In genomic region chr12:69570000-69570516, GRCh38 we compare ENCODE assay signal across 14 cellular contexts. TPM values are rescaled to one million over a fixed set of nuclear protein-coding genes. Genes with fewer than 3 reads are reported as not detected.
DNase-seq lines count a peak whose midpoint lies in the region; ATAC-seq, FAIRE-seq and TF ChIP-seq lines count a peak whose summit lies in the region.
"Had no signal": no experiment of that assay in that cellular context is flagged by ENCODE, and none has a peak within 500 bp of the region (broad histone marks: within the 10 kb centered on the region; RNA-seq: fewer than 3 reads in every experiment).

No MANE protein-coding gene starts in this region.

- intact Hi-C loops in CD4-positive, alpha-beta T cell (cut with DNase I, micrococcal nuclease) = loop anchor here (1.0 to 10.0 kb wide), 4 partner anchors 95 to 415 kb away; partner anchors contain the start of gene FRS2 (in 1 of the 2)

- peak; percentile 59 to 79 for DNase-seq in A549 (ENCODE audit: low read depth in 1 of 2, low spot score in 1 of 2)
- peak; percentile 65 for DNase-seq in GM04503 (ENCODE audit: low read depth)
- DNase-seq in T-helper 17 cell = no peak
- DNase-seq in glomerular visceral epithelial cell (ENCODE audit: extremely low spot score) = peak; percentile 77
- DNase-seq in CD4-positive, alpha-beta T cell = no peak
- no peak for DNase-seq in LoVo (ENCODE audit: low spot score)
- DNase-seq: NCI-H446 treated with DMSO at 0.1 percent for 48 hours, SHP77 treated with DMSO at 0.1 percent for 48 hours had no signal

- no peak for TF ChIP-seq POLR2A in A549 (IDR thresholded peaks at IDR 0.05; ENCODE audit: low read length)

- no peak for TF ChIP-seq RAD21 in A549 (conservative IDR thresholded peaks at IDR 0.05 in 1 of 2, IDR thresholded peaks at IDR 0.05 in 1 of 2)

- 9% methylated on average over 10 of the region's 10 CpGs for WGBS in A549 (ENCODE audit: missing lambda C conversion rate)

- no peaks in the 10 kb centered on the region for H3K27me3 ChIP-seq in CD4-positive, alpha-beta T cell (ENCODE audit: control insufficient read depth, insufficient read depth, low read length)
- H3K27me3 ChIP-seq: MG63 had no signal

- no peaks in the 10 kb centered on the region for H3K9me3 ChIP-seq in A549
- H3K9me3 ChIP-seq in T-helper 17 cell (ENCODE audit: control insufficient read depth, low read length, poor library complexity, severe bottlenecking) = no peaks in the 10 kb centered on the region
- no peaks in the 10 kb centered on the region for H3K9me3 ChIP-seq in CD4-positive, alpha-beta T cell (ENCODE audit: control insufficient read depth, low read length)
- H3K9me3 ChIP-seq: MG63 had no signal

- H3K36me3 Mint-ChIP-seq in T-helper 17 cell (ENCODE audit: low read depth) = peaks cover 14% of the 10 kb centered on the region
- H3K36me3 Mint-ChIP-seq in CD4-positive, alpha-beta T cell (ENCODE audit: low read depth) = peaks cover 55% of the 10 kb centered on the region

- H3K4me2 ChIP-seq in A549 = peak overlapping the region; percentile 92

- H3K9me3 Mint-ChIP-seq in CD4-positive, alpha-beta T cell = no peaks in the 10 kb centered on the region
- H3K9me3 Mint-ChIP-seq: CD14-positive monocyte had no signal

- CTCF ChIA-PET in A549 (lab: Yijun Ruan, JAX) = interaction anchor here (0.8 to 5.1 kb wide), 33 partner anchors 8 to 213 kb away, joined by 3 to 78 read pairs (median 5); partner anchors contain the start of genes CCT2 and FRS2
- CTCF ChIA-PET in CD4-positive, alpha-beta T cell (lab: Charles Lee) = interaction anchor here (0.7 to 5.8 kb wide), 17 partner anchors 9 to 416 kb away, joined by 3 to 55 read pairs (median 4); partner anchors contain the start of genes CCT2 and FRS2

- FAIRE-seq in A549 (lab: Jason Lieb, UNC) = peak; percentile 84

- ATAC-seq in A549 (peak; percentile 83 to 85), T-helper 17 cell (no peak), HG02623 (IDR thresholded peaks at IDR 0.05; ENCODE audit: unreplicated experiment) (no peak), GM21367 (IDR thresholded peaks at IDR 0.05; ENCODE audit: unreplicated experiment) (no peak)
- no peak for ATAC-seq in CD4-positive, alpha-beta T cell (ENCODE audit: poor library complexity)

- POLR2A ChIA-PET in A549 (lab: Yijun Ruan, JAX) = interaction anchor here (0.6 to 3.1 kb wide), 4 partner anchors 12 to 152 kb away, joined by 3 to 20 read pairs (median 5); partner anchors contain the start of genes CCT2 and FRS2
- POLR2A ChIA-PET in CD4-positive, alpha-beta T cell (lab: Charles Lee) = interaction anchor here (0.5 to 3.0 kb wide), 7 partner anchors 10 to 279 kb away, joined by 3 to 18 read pairs (median 5); partner anchors contain the start of gene CCT2

- no peaks in the 10 kb centered on the region for H3K27me3 Mint-ChIP-seq in T-helper 17 cell
- H3K27me3 Mint-ChIP-seq in CD4-positive, alpha-beta T cell = no peaks in the 10 kb centered on the region

- peak overlapping the region; percentile 94 for H3K27ac Mint-ChIP-seq in T-helper 17 cell
- H3K27ac Mint-ChIP-seq in CD4-positive, alpha-beta T cell = no peak overlapping the region

- H3K4me3 Mint-ChIP-seq in T-helper 17 cell = no peak overlapping the region
- H3K4me3 Mint-ChIP-seq in CD4-positive, alpha-beta T cell = no peak overlapping the region
- H3K4me3 Mint-ChIP-seq: CD14-positive monocyte had no signal

- no peak for TF ChIP-seq EP300 in A549 (IDR thresholded peaks at IDR 0.05)

- peaks cover 7% of the 10 kb centered on the region for H3K4me1 Mint-ChIP-seq in T-helper 17 cell
- H3K4me1 Mint-ChIP-seq in CD4-positive, alpha-beta T cell (ENCODE audit: low read depth) = no peaks in the 10 kb centered on the region
- H3K4me1 Mint-ChIP-seq: CD14-positive monocyte had no signal

- H3K4me3 ChIP-seq in A549 = peak overlapping the region; percentile 22; the same call in 1 of the 3 replicates
- H3K4me3 ChIP-seq: MG63, skin epidermis had no signal

- no peak for TF ChIP-seq CTCF in A549 (IDR thresholded peaks at IDR 0.05)
- no peak for TF ChIP-seq CTCF in CD4-positive, alpha-beta T cell (IDR thresholded peaks at IDR 0.05)

- H3K4me1 ChIP-seq in A549 = peaks cover 35% of the 10 kb centered on the region

- H3K27ac ChIP-seq in A549 = peak overlapping the region; percentile 74 to 89
- H3K27ac ChIP-seq in CD4-positive, alpha-beta T cell (ENCODE audit: low read depth, low read length) = no peak overlapping the region

TF ChIP-seq in A549, 52 proteins besides CTCF, POLR2A, EP300 and RAD21 (continues in another document):
- TF ChIP-seq CHD4 (IDR thresholded peaks at IDR 0.05; ENCODE audit: borderline replicate concordance) (no peak), JUNB (IDR thresholded peaks at IDR 0.05) (peak; percentile 71), CHD2 (IDR thresholded peaks at IDR 0.05; ENCODE audit: low read length, partially characterized antibody) (no peak), HOXB5 (CRISPR knock-in tag; IDR thresholded peaks at IDR 0.05) (peak; percentile 80), NR3C1 (IDR thresholded peaks at IDR 0.05) (no peak), HMGXB4 (CRISPR knock-in tag; IDR thresholded peaks at IDR 0.05; ENCODE audit: borderline replicate concordance) (no peak), ZC3H11A (IDR thresholded peaks at IDR 0.05) (no peak), HES2 (IDR thresholded peaks at IDR 0.05) (no peak), ZFP36 (IDR thresholded peaks at IDR 0.05; ENCODE audit: borderline replicate concordance, partially characterized antibody) (no peak), HOXA7 (CRISPR knock-in tag; IDR thresholded peaks at IDR 0.05) (no peak), ATOH8 (CRISPR knock-in tag; IDR thresholded peaks at IDR 0.05; ENCODE audit: low read depth) (peak; percentile 89), SMC3 (IDR thresholded peaks at IDR 0.05) (no peak), POLR2AphosphoS2 (conservative IDR thresholded peaks at IDR 0.05; ENCODE audit: low read length) (no peak), ESRRA (IDR thresholded peaks at IDR 0.05; ENCODE audit: borderline replicate concordance, low read length) (no peak), NFE2L2 (conservative IDR thresholded peaks at IDR 0.05; ENCODE audit: low read length) (no peak), MAZ (IDR thresholded peaks at IDR 0.05; ENCODE audit: borderline replicate concordance, low read depth, low read length) (no peak), SREBF2 (IDR thresholded peaks at IDR 0.05) (no peak), FOSL2 (IDR thresholded peaks at IDR 0.05) (peak; percentile 42; the same call in 1 of the 2 replicates), FOSL2 (CRISPR knock-in tag; IDR thresholded peaks at IDR 0.05) (peak; percentile 80), E2F6 (IDR thresholded peaks at IDR 0.05; ENCODE audit: borderline replicate concordance, low read depth) (no peak), KDM1A (IDR thresholded peaks at IDR 0.05; ENCODE audit: low read depth) (no peak), RFX5 (IDR thresholded peaks at IDR 0.05) (no peak), MAFK (IDR thresholded peaks at IDR 0.05; ENCODE audit: partially characterized antibody) (no peak), ZSCAN20 (CRISPR knock-in tag; IDR thresholded peaks at IDR 0.05) (peak; percentile 51; the same call in 1 of the 2 replicates), CBX8 (IDR thresholded peaks at IDR 0.05) (no peak), RNF2 (IDR thresholded peaks at IDR 0.05; ENCODE audit: borderline replicate concordance, low read depth) (no peak)

RNA-seq across cellular contexts. Expression of gene CCT2, which starts 15.2 kb away (rescaled TPM):
- 492 and 548 TPM in 2 replicates for polyA plus RNA-seq in A549 (2011; rRNA removed)
- 329 and 423 TPM in 2 replicates for polyA plus RNA-seq in A549 (2012; cell fraction: cytosol; rRNA removed)
- 206 and 252 TPM in 2 replicates for polyA plus RNA-seq in A549 (2012; cell fraction: nucleus; rRNA removed)
- polyA plus RNA-seq in A549 (2017; fragmentation: RNase III; extraction: RNeasy Plus Mini Kit Qiagen cat#74134 plus additional on column Dnase treatment) = 437 to 442 TPM (median 441 TPM) in 3 replicates
- polyA minus RNA-seq in A549 (2011; rRNA and poly(A)+ RNA removed) = 292 and 323 TPM in 2 replicates
- total RNA-seq in T-helper 17 cell = 100 to 1,000 TPM; 197 to 229 TPM
- 100 to 1,000 TPM; 173 to 177 TPM for total RNA-seq in CD4-positive, alpha-beta T cell

RNA-seq across cellular contexts. Expression of gene LRRC10, which starts 40.6 kb away (rescaled TPM):
- not detected in 2 replicates for polyA plus RNA-seq in A549 (2011; rRNA removed)
- not detected in 2 replicates for polyA plus RNA-seq in A549 (2012; cell fraction: cytosol; rRNA removed)
- 0.02 TPM in 1 of 2 replicates, not detected in the other for polyA plus RNA-seq in A549 (2012; cell fraction: nucleus; rRNA removed)
- not detected in 3 replicates for polyA plus RNA-seq in A549 (2017; fragmentation: RNase III; extraction: RNeasy Plus Mini Kit Qiagen cat#74134 plus additional on column Dnase treatment)
- not detected in 2 replicates for polyA minus RNA-seq in A549 (2011; rRNA and poly(A)+ RNA removed)
- not detected for total RNA-seq in T-helper 17 cell
- total RNA-seq in CD4-positive, alpha-beta T cell = not detected
- total RNA-seq: H1 had no signal
- polyA plus RNA-seq: CD14-positive monocyte, H1 had no signal

Comparison
In these comparisons a context has a peak if more than half of its experiments do, and no peak if none do; other contexts are left out.
1. ATAC-seq: peak in A549 (2 of 2); none in T-helper 17 cell (single experiment), CD4-positive, alpha-beta T cell (single experiment), HG02623 (single experiment) and GM21367 (single experiment).
2. DNase-seq: peak in A549 (2 of 2), GM04503 (single experiment) and glomerular visceral epithelial cell (single experiment); none in T-helper 17 cell (0 of 3), CD4-positive, alpha-beta T cell (0 of 10) and LoVo (single experiment).